ENCODE assay signal across 1 cellular context in the genomic region with DNA sequence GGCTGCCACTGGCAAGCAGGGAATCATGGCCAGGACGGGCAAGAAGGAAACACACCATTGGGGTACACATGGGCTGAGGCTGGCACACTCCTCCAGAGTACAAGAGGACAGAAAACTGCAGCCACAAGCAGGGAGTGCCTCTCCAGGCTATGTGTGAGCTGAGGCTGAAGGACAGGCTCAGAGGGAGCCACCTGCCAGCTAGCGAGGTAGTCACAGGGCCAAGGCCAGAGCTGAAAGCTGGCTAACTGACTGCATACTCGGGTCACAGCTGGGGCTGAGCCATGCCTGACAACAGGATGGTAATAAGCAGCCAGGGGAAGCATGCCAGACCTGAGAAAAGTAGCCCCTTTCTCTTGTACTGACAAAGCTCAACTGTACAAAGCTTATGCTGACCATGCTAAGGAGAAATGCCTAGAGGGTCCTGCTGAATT.
TF ChIP-seq lines count a peak whose summit lies in the region.

No MANE protein-coding gene starts in this region.

TF ChIP-seq in HepG2, 621 proteins besides CTCF, POLR2A, EP300 and RAD21 (continued from another document):
- TF ChIP-seq, protein P1, sequence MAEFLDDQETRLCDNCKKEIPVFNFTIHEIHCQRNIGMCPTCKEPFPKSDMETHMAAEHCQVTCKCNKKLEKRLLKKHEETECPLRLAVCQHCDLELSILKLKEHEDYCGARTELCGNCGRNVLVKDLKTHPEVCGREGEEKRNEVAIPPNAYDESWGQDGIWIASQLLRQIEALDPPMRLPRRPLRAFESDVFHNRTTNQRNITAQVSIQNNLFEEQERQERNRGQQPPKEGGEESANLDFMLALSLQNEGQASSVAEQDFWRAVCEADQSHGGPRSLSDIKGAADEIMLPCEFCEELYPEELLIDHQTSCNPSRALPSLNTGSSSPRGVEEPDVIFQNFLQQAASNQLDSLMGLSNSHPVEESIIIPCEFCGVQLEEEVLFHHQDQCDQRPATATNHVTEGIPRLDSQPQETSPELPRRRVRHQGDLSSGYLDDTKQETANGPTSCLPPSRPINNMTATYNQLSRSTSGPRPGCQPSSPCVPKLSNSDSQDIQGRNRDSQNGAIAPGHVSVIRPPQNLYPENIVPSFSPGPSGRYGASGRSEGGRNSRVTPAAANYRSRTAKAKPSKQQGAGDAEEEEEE (CRISPR knock-in tag; IDR thresholded peaks at IDR 0.05; ENCODE audit: borderline replicate concordance) = no peak
- TF ChIP-seq ZNF567 (CRISPR knock-in tag; IDR thresholded peaks at IDR 0.05; ENCODE audit: borderline replicate concordance) (no peak), AGO2 (optimal IDR thresholded peaks at IDR 0.05; ENCODE audit: low read depth, low read length) (peak; percentile 73), FIP1L1 (IDR thresholded peaks at IDR 0.05; ENCODE audit: borderline replicate concordance, insufficient read depth, low read depth, low read length) (no peak), NONO (IDR thresholded peaks at IDR 0.05) (no peak), NONO (CRISPR knock-in tag; conservative IDR thresholded peaks at IDR 0.05) (peak; percentile 59), RNF2 (conservative IDR thresholded peaks at IDR 0.05; ENCODE audit: low read depth) (no peak), KLF13 (CRISPR knock-in tag; IDR thresholded peaks at IDR 0.05) (no peak), CBX5 (CRISPR knock-in tag; IDR thresholded peaks at IDR 0.05; ENCODE audit: borderline replicate concordance) (no peak), TEAD3 (CRISPR knock-in tag; optimal IDR thresholded peaks at IDR 0.05; ENCODE audit: borderline replicate concordance) (peak; percentile 39), ERF (CRISPR knock-in tag; IDR thresholded peaks at IDR 0.05) (0 out of 2 replicates have a peak, but pooled peaks have one; percentile 21), ZNF777 (CRISPR knock-in tag; IDR thresholded peaks at IDR 0.05) (no peak), ZNF891 (CRISPR knock-in tag; IDR thresholded peaks at IDR 0.05) (0 out of 2 replicates have a peak, but pooled peaks have one; percentile 40), YEATS2 (CRISPR knock-in tag; IDR thresholded peaks at IDR 0.05; ENCODE audit: borderline replicate concordance) (no peak), FOXK2 (IDR thresholded peaks at IDR 0.05) (no peak), ZSCAN20 (CRISPR knock-in tag; IDR thresholded peaks at IDR 0.05; ENCODE audit: borderline replicate concordance) (no peak), ZIK1 (CRISPR knock-in tag; IDR thresholded peaks at IDR 0.05; ENCODE audit: borderline replicate concordance, low read depth) (no peak), ZNF652 (CRISPR knock-in tag; IDR thresholded peaks at IDR 0.05; ENCODE audit: borderline replicate concordance, low read depth) (no peak), ZNF766 (CRISPR knock-in tag; IDR thresholded peaks at IDR 0.05; ENCODE audit: borderline replicate concordance) (no peak), SNAI1 (CRISPR knock-in tag; IDR thresholded peaks at IDR 0.05; ENCODE audit: borderline replicate concordance) (no peak), RBM22 (optimal IDR thresholded peaks at IDR 0.05; ENCODE audit: low read length) (peak; percentile 15), STAG1 (CRISPR knock-in tag; IDR thresholded peaks at IDR 0.05) (0 out of 2 replicates have a peak, but pooled peaks have one; percentile 27), ZNF768 (CRISPR knock-in tag; IDR thresholded peaks at IDR 0.05) (no peak)
- TF ChIP-seq, protein P2, sequence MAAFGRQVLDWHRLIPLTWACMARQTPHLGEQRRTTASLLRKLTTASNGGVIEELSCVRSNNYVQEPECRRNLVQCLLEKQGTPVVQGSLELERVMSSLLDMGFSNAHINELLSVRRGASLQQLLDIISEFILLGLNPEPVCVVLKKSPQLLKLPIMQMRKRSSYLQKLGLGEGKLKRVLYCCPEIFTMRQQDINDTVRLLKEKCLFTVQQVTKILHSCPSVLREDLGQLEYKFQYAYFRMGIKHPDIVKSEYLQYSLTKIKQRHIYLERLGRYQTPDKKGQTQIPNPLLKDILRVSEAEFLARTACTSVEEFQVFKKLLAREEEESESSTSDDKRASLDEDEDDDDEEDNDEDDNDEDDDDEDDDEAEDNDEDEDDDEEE (CRISPR knock-in tag; IDR thresholded peaks at IDR 0.05) = no peak
- TF ChIP-seq, protein P3, sequence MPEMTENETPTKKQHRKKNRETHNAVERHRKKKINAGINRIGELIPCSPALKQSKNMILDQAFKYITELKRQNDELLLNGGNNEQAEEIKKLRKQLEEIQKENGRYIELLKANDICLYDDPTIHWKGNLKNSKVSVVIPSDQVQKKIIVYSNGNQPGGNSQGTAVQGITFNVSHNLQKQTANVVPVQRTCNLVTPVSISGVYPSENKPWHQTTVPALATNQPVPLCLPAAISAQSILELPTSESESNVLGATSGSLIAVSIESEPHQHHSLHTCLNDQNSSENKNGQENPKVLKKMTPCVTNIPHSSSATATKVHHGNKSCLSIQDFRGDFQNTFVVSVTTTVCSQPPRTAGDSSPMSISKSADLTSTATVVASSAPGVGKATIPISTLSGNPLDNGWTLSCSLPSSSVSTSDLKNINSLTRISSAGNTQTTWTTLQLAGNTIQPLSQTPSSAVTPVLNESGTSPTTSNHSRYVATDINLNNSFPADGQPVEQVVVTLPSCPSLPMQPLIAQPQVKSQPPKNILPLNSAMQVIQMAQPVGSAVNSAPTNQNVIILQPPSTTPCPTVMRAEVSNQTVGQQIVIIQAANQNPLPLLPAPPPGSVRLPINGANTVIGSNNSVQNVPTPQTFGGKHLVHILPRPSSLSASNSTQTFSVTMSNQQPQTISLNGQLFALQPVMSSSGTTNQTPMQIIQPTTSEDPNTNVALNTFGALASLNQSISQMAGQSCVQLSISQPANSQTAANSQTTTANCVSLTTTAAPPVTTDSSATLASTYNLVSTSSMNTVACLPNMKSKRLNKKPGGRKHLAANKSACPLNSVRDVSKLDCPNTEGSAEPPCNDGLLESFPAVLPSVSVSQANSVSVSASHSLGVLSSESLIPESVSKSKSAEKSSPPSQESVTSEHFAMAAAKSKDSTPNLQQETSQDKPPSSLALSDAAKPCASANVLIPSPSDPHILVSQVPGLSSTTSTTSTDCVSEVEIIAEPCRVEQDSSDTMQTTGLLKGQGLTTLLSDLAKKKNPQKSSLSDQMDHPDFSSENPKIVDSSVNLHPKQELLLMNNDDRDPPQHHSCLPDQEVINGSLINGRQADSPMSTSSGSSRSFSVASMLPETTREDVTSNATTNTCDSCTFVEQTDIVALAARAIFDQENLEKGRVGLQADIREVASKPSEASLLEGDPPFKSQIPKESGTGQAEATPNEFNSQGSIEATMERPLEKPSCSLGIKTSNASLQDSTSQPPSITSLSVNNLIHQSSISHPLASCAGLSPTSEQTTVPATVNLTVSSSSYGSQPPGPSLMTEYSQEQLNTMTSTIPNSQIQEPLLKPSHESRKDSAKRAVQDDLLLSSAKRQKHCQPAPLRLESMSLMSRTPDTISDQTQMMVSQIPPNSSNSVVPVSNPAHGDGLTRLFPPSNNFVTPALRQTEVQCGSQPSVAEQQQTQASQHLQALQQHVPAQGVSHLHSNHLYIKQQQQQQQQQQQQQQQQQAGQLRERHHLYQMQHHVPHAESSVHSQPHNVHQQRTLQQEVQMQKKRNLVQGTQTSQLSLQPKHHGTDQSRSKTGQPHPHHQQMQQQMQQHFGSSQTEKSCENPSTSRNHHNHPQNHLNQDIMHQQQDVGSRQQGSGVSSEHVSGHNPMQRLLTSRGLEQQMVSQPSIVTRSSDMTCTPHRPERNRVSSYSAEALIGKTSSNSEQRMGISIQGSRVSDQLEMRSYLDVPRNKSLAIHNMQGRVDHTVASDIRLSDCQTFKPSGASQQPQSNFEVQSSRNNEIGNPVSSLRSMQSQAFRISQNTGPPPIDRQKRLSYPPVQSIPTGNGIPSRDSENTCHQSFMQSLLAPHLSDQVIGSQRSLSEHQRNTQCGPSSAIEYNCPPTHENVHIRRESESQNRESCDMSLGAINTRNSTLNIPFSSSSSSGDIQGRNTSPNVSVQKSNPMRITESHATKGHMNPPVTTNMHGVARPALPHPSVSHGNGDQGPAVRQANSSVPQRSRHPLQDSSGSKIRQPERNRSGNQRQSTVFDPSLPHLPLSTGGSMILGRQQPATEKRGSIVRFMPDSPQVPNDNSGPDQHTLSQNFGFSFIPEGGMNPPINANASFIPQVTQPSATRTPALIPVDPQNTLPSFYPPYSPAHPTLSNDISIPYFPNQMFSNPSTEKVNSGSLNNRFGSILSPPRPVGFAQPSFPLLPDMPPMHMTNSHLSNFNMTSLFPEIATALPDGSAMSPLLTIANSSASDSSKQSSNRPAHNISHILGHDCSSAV (CRISPR knock-in tag; IDR thresholded peaks at IDR 0.05; ENCODE audit: borderline replicate concordance) = no peak
- TF ChIP-seq, protein P4, sequence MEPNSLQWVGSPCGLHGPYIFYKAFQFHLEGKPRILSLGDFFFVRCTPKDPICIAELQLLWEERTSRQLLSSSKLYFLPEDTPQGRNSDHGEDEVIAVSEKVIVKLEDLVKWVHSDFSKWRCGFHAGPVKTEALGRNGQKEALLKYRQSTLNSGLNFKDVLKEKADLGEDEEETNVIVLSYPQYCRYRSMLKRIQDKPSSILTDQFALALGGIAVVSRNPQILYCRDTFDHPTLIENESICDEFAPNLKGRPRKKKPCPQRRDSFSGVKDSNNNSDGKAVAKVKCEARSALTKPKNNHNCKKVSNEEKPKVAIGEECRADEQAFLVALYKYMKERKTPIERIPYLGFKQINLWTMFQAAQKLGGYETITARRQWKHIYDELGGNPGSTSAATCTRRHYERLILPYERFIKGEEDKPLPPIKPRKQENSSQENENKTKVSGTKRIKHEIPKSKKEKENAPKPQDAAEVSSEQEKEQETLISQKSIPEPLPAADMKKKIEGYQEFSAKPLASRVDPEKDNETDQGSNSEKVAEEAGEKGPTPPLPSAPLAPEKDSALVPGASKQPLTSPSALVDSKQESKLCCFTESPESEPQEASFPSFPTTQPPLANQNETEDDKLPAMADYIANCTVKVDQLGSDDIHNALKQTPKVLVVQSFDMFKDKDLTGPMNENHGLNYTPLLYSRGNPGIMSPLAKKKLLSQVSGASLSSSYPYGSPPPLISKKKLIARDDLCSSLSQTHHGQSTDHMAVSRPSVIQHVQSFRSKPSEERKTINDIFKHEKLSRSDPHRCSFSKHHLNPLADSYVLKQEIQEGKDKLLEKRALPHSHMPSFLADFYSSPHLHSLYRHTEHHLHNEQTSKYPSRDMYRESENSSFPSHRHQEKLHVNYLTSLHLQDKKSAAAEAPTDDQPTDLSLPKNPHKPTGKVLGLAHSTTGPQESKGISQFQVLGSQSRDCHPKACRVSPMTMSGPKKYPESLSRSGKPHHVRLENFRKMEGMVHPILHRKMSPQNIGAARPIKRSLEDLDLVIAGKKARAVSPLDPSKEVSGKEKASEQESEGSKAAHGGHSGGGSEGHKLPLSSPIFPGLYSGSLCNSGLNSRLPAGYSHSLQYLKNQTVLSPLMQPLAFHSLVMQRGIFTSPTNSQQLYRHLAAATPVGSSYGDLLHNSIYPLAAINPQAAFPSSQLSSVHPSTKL (CRISPR knock-in tag; IDR thresholded peaks at IDR 0.05) = no peak
- TF ChIP-seq, protein P5, sequence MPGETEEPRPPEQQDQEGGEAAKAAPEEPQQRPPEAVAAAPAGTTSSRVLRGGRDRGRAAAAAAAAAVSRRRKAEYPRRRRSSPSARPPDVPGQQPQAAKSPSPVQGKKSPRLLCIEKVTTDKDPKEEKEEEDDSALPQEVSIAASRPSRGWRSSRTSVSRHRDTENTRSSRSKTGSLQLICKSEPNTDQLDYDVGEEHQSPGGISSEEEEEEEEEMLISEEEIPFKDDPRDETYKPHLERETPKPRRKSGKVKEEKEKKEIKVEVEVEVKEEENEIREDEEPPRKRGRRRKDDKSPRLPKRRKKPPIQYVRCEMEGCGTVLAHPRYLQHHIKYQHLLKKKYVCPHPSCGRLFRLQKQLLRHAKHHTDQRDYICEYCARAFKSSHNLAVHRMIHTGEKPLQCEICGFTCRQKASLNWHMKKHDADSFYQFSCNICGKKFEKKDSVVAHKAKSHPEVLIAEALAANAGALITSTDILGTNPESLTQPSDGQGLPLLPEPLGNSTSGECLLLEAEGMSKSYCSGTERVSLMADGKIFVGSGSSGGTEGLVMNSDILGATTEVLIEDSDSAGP (CRISPR knock-in tag; IDR thresholded peaks at IDR 0.05; ENCODE audit: borderline replicate concordance) = peak; percentile 25; the same call in 1 of the 2 replicates
- TF ChIP-seq, protein P6, sequence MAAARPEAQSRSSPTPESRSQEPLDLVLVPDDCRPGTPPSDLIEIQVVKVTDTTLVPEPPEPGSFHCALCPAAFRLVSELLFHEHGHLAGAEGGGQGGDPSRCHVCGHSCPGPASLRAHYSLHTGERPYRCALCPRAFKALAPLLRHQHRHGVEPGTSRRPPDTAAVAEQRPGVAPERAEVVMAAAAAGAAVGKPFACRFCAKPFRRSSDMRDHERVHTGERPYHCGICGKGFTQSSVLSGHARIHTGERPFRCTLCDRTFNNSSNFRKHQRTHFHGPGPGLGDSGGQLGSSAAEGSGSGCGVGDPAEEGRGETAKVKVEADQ (CRISPR knock-in tag; IDR thresholded peaks at IDR 0.05; ENCODE audit: borderline replicate concordance) = no peak
- TF ChIP-seq, protein P7, sequence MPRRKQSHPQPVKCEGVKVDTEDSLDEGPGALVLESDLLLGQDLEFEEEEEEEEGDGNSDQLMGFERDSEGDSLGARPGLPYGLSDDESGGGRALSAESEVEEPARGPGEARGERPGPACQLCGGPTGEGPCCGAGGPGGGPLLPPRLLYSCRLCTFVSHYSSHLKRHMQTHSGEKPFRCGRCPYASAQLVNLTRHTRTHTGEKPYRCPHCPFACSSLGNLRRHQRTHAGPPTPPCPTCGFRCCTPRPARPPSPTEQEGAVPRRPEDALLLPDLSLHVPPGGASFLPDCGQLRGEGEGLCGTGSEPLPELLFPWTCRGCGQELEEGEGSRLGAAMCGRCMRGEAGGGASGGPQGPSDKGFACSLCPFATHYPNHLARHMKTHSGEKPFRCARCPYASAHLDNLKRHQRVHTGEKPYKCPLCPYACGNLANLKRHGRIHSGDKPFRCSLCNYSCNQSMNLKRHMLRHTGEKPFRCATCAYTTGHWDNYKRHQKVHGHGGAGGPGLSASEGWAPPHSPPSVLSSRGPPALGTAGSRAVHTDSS (CRISPR knock-in tag; conservative IDR thresholded peaks at IDR 0.05) = no peak
- TF ChIP-seq, protein P8, sequence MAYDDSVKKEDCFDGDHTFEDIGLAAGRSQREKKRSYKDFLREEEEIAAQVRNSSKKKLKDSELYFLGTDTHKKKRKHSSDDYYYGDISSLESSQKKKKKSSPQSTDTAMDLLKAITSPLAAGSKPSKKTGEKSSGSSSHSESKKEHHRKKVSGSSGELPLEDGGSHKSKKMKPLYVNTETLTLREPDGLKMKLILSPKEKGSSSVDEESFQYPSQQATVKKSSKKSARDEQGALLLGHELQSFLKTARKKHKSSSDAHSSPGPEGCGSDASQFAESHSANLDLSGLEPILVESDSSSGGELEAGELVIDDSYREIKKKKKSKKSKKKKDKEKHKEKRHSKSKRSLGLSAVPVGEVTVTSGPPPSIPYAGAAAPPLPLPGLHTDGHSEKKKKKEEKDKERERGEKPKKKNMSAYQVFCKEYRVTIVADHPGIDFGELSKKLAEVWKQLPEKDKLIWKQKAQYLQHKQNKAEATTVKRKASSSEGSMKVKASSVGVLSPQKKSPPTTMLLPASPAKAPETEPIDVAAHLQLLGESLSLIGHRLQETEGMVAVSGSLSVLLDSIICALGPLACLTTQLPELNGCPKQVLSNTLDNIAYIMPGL (CRISPR knock-in tag; IDR thresholded peaks at IDR 0.05; ENCODE audit: borderline replicate concordance in 1 of 2, low read depth in 1 of 2) = no peak
TF ChIP-seq in HepG2: peak in this region for 21.
